Comparison of ENCODE assay signal across 8 cellular contexts in the genomic region with DNA sequence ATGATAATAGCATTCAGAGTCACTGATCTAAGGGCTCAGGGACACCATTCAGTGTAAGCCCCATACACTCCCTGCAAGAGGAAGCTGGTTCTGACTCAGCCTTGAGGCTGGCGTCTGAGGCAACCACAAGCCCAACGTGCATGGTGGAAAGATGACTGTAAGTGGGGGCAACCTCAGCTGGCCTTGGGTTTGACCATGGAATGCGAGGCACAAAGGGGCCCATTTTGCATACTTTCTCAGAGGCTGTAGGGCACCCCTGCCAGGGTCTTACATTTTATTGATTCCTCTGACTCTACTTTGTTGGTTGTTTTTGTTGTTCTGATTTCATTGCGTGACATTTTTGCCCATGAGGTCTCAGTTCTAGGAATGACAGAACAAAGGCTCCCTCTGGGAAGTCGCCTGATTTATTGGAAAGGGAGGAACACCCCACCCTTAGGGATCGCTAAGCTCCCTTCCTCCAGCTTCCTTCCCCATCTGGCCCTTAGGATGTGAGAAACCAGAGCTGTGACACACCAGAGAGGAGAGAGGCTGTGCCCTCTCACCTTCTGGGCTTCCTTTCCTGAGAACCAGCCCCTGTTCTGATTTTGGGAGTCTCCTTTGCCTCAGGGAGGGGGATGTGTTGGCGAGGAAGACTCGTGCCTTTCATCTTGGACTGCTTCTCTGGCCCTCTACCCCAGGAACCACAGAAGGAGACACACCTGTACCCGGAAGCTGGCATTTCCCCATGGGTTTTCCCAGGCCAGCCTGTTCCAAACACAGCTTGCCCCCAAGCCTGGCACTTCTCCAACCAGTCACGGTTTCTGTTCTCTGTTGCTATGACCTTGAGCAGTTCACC. TPM values are rescaled to one million over a fixed set of nuclear protein-coding genes. Genes with fewer than 3 reads are reported as not detected.
DNase-seq lines count a peak whose midpoint lies in the region; ATAC-seq, FAIRE-seq and TF ChIP-seq lines count a peak whose summit lies in the region.

No MANE protein-coding gene starts in this region.

- BruUV-seq in GM12878 (replicated peaks; lab: Mats Ljungman, UMichigan), result no TSS peak

- 4% methylated on average over 10 of the region's 10 CpGs for WGBS in GM12878 (ENCODE audit: insufficient coverage, insufficient replicate concordance, low lambda C conversion rate, missing lambda C conversion rate)
- WGBS in upper lobe of left lung, 2 donors, result 17 to 19% methylated on average over 9 to 10 of the region's 10 CpGs

- DNase-seq in Right ventricle myocardium inferior (ENCODE audit: missing footprints) (peak; percentile 84), cardiac septum (ENCODE audit: low spot score) (no peak), RWPE2 (ENCODE audit: low spot score) (no peak), GM12878 (ENCODE audit: low read depth, low spot score) (peak; percentile 86), upper lobe of left lung (peak in 1 of 2 donors; percentile 93)

- H3K27me3 ChIP-seq in RWPE2 (ENCODE audit: insufficient read depth, poor library complexity, severe bottlenecking) (no peaks in the 10 kb centered on the region), GM12878 (replicated peaks in 1 of 2; ENCODE audit: control insufficient read depth in 2 of 2, insufficient read depth in 2 of 2, low read length in 1 of 2) (no peaks in the 10 kb centered on the region), mucosa of rectum (ENCODE audit: control insufficient read depth in 2 of 2, insufficient read depth in 2 of 2, low read length in 2 of 2) (no peaks in the 10 kb centered on the region), upper lobe of left lung (no peaks in the 10 kb centered on the region)

- CTCF ChIA-PET in GM12878 (lab: Yijun Ruan, JAX), result interaction anchor here (0.6 to 2.3 kb wide), 4 partner anchors 26 to 96 kb away, joined by 4 to 11 read pairs (median 6); no protein-coding TSS in a partner anchor

- no peaks in the 10 kb centered on the region for H3K79me2 ChIP-seq in GM12878 (ENCODE audit: control insufficient read depth, insufficient read depth, low read length)

- no peaks in the 10 kb centered on the region for H3K9me3 ChIP-seq in RWPE2 (ENCODE audit: severe bottlenecking)
- H3K9me3 ChIP-seq in GM12878 (replicated peaks; ENCODE audit: control insufficient read depth, insufficient read depth, low read length), result no peaks in the 10 kb centered on the region
- H3K9me3 ChIP-seq in mucosa of rectum (ENCODE audit: control insufficient read depth in 2 of 2, low read length in 2 of 2), result no peaks in the 10 kb centered on the region
- no peaks in the 10 kb centered on the region for H3K9me3 ChIP-seq in upper lobe of left lung

- H2AFZ ChIP-seq in GM12878 (ENCODE audit: control insufficient read depth, low read depth, low read length), result peak overlapping the region; percentile 26

- H3K4me3 ChIP-seq in RWPE2 (ENCODE audit: severe bottlenecking) (no peak overlapping the region), GM12878 (no peak overlapping the region), mucosa of rectum (ENCODE audit: low read length in 2 of 2) (no peak overlapping the region), upper lobe of left lung (no peak overlapping the region)

- intact Hi-C loops in Right ventricle myocardium inferior (cut with DNase I) (loop anchor here (2.0 kb wide), 1 partner anchor 43 kb away; no protein-coding TSS in a partner anchor), cardiac septum (cut with DNase I) (loop anchor here (1.0 kb wide), 1 partner anchor 42 kb away; no protein-coding TSS in a partner anchor), GM12878 (cut with micrococcal nuclease; ENCODE audit: unreplicated experiment) (loop anchor here (1.0 to 2.0 kb wide), 2 partner anchors 29 to 36 kb away; no protein-coding TSS in a partner anchor)

- H3K4me1 ChIP-seq in RWPE2 (ENCODE audit: insufficient read depth, poor library complexity, severe bottlenecking) (peaks cover 14% of the 10 kb centered on the region), GM12878 (ENCODE audit: control insufficient read depth, insufficient read depth, low read length) (peaks cover 84% of the 10 kb centered on the region), mucosa of rectum (ENCODE audit: control insufficient read depth in 2 of 2, insufficient read depth in 2 of 2, low read length in 2 of 2) (peaks cover 14 to 20% of the 10 kb centered on the region in 2 donors), upper lobe of left lung (peaks cover 41 to 58% (median 48%) of the 10 kb centered on the region in 4 donors)

- POLR2A ChIA-PET in GM12878 (lab: Charles Lee), result interaction anchor here (0.6 to 2.4 kb wide), 14 partner anchors 8 to 548 kb away, joined by 3 to 12 read pairs (median 5); a partner anchor contains a TSS

- peak; percentile 16; the same call in 1 of the 2 replicates for TF ChIP-seq RAD21 in GM12878 (IDR thresholded peaks at IDR 0.05; ENCODE audit: insufficient read depth, low read depth, low read length)

- H3K36me3 ChIP-seq in RWPE2 (ENCODE audit: low read depth), result no peaks in the 10 kb centered on the region
- H3K36me3 ChIP-seq in GM12878 (ENCODE audit: control insufficient read depth in 2 of 2, insufficient read depth in 2 of 2, low read length in 1 of 2), result no peaks in the 10 kb centered on the region
- no peaks in the 10 kb centered on the region for H3K36me3 ChIP-seq in mucosa of rectum (ENCODE audit: control insufficient read depth in 2 of 2, insufficient read depth in 2 of 2, low read length in 2 of 2)
- H3K36me3 ChIP-seq in upper lobe of left lung, result no peaks in the 10 kb centered on the region

- peak overlapping the region; percentile 35 for H3K9ac ChIP-seq in GM12878 (ENCODE audit: control insufficient read depth, insufficient read depth, low read length)
- peak overlapping the region in 1 of 2 donors; percentile 7 for H3K9ac ChIP-seq in mucosa of rectum (ENCODE audit: low read depth in 1 of 2, low read length in 2 of 2)

- peak; percentile 88 to 90 for TF ChIP-seq EP300 in GM12878 (IDR thresholded peaks at IDR 0.05; ENCODE audit: borderline replicate concordance in 1 of 2, control insufficient read depth in 1 of 2, low read depth in 2 of 2, low read length in 2 of 2)
- peak in 3 of 4 donors; percentile 60 to 81 (median 76) for TF ChIP-seq EP300 in upper lobe of left lung (IDR thresholded peaks at IDR 0.05)

- peak; percentile 38 for FAIRE-seq in GM12878 (lab: Jason Lieb, UNC)

- TF ChIP-seq POLR2A in GM12878 (IDR thresholded peaks at IDR 0.05; ENCODE audit: low read depth, low read length) (0 out of 2 replicates have a peak, but pooled peaks have one; percentile 27), upper lobe of left lung (IDR thresholded peaks at IDR 0.05) (peak in 1 of 4 donors; percentile 45)

- RAD21 ChIA-PET in GM12878 (lab: Charles Lee; ENCODE audit: unreplicated experiment), result interaction anchor here (0.6 to 5.4 kb wide), 19 partner anchors 6 to 356 kb away, joined by 3 to 51 read pairs (median 5); a partner anchor contains a TSS

- no peaks in the 10 kb centered on the region for H4K20me1 ChIP-seq in GM12878 (ENCODE audit: control insufficient read depth, insufficient read depth)

- H3K4me2 ChIP-seq in GM12878 (ENCODE audit: control insufficient read depth, insufficient read depth), result peak overlapping the region; percentile 94

- in situ Hi-C loops in GM12878 (cut with MboI), result no loop called here

- SMC1A ChIA-PET in GM12878 (lab: Charles Lee; ENCODE audit: uncharacterized antibody, unreplicated experiment), result interaction anchor here (0.7 to 9.7 kb wide), 20 partner anchors 11 to 357 kb away, joined by 3 to 95 read pairs (median 5); a partner anchor contains a TSS

- H3K27ac ChIP-seq in RWPE2 (ENCODE audit: poor library complexity, severe bottlenecking) (peak overlapping the region; percentile 25), GM12878 (ENCODE audit: control insufficient read depth, insufficient read depth) (peak overlapping the region; percentile 65), mucosa of rectum (ENCODE audit: low read depth in 2 of 2, low read length in 2 of 2) (peak overlapping the region; percentile 10 to 42), upper lobe of left lung (peak overlapping the region; percentile 48 to 80 (median 76))

- ATAC-seq in Right ventricle myocardium inferior (peak; percentile 51), HG03135 (IDR thresholded peaks at IDR 0.05; ENCODE audit: unreplicated experiment) (peak; percentile 47), RWPE2 (ENCODE audit: low read depth) (peak; percentile 94), GM12878 (peak; percentile 78), upper lobe of left lung (ENCODE audit: low FRiP score in 2 of 2) (peak; percentile 82 to 84), GM19397 (IDR thresholded peaks at IDR 0.05; ENCODE audit: unreplicated experiment) (no peak)

- TF ChIP-seq CTCF in RWPE2 (IDR thresholded peaks at IDR 0.05; ENCODE audit: poor library complexity, severe bottlenecking), result no peak
- no peak for TF ChIP-seq CTCF in GM12878 (IDR thresholded peaks at IDR 0.05 in 2 of 3, conservative IDR thresholded peaks at IDR 0.05 in 1 of 3; ENCODE audit: control insufficient read depth in 2 of 3, extremely low read depth in 1 of 3, insufficient read depth in 1 of 3, low read depth in 3 of 3, low read length in 3 of 3)
- no peak for TF ChIP-seq CTCF in upper lobe of left lung (IDR thresholded peaks at IDR 0.05)

RNA-seq across cellular contexts. Expression of a gene that starts 5.6 kb away (rescaled TPM):
- total RNA-seq in Right ventricle myocardium inferior (11.0 TPM), cardiac septum (7.2 TPM), GM12878 (2014; rRNA removed) (49.6 and 51.4 TPM in 2 replicates), GM12878 (2014; rRNA removed; fragmentation: Illumina TruSeq; extraction: Trizol) (31.0 and 37.4 TPM in 2 replicates), GM12878 (2021) (84.6 and 95.8 TPM in 2 replicates), upper lobe of left lung (100 to 1,000 TPM in 2 of 6 donors, 10 to 100 TPM in 4; 27.2 to 145 (median 83.2) TPM)
- 733 and 778 TPM in 2 replicates for total RNA-seq in GM12878 (2013; cell fraction: nucleolus; rRNA removed)
- 32.4 TPM for polyA plus RNA-seq in GM12878 (2011; ENCODE audit: low read depth)
- polyA plus RNA-seq in GM12878 (2011; rRNA removed) (139 and 145 TPM in 2 replicates), GM12878 (2014; fragmentation: Illumina TruSeq; extraction: Trizol) (35.7 and 51.1 TPM in 2 replicates), GM12878 (2014; fragmentation: Nextera tagmentation; extraction: Ambion mirVana) (10 to 100 TPM; 11.5 to 12.5 TPM), GM12878 (2014; rRNA removed) (74.5 and 82.5 TPM in 2 replicates), GM12878 (2016; fragmentation: Nextera tagmentation; extraction: Ambion mirVana) (10 to 100 TPM; 45.3 to 48.2 TPM)
- 85.3 and 89.0 TPM in 2 replicates for polyA plus RNA-seq in GM12878 (2011; cell fraction: cytosol; rRNA removed)
- polyA plus RNA-seq in GM12878 (2011; cell fraction: nucleus; rRNA removed), result 371 and 391 TPM in 2 replicates
- polyA plus RNA-seq in GM12878 (2012), result 50.3 and 56.0 TPM in 2 replicates
- polyA minus RNA-seq in GM12878 (2011; rRNA and poly(A)+ RNA removed), result 158 and 163 TPM in 2 replicates
- polyA minus RNA-seq in GM12878 (2011; cell fraction: cytosol; rRNA and poly(A)+ RNA removed), result 30.1 and 45.4 TPM in 2 replicates
- 156 and 242 TPM in 2 replicates for polyA minus RNA-seq in GM12878 (2011; cell fraction: nucleus; rRNA and poly(A)+ RNA removed)

RNA-seq across cellular contexts. Expression of a gene that starts 52.8 kb away (rescaled TPM):
- total RNA-seq in Right ventricle myocardium inferior (0.41 TPM), cardiac septum (0.13 TPM), GM12878 (2014; rRNA removed) (1.1 and 1.9 TPM in 2 replicates), GM12878 (2014; rRNA removed; fragmentation: Illumina TruSeq; extraction: Trizol) (1.5 and 1.7 TPM in 2 replicates), GM12878 (2021) (1.6 and 1.7 TPM in 2 replicates), upper lobe of left lung (1 to 10 TPM in 1 of 6 donors, under 1 TPM in 3, not detected in 2; 0.20 to 2.3 (median 0.61) TPM)
- total RNA-seq in GM12878 (2013; cell fraction: nucleolus; rRNA removed), result 10.6 and 11.7 TPM in 2 replicates
- polyA plus RNA-seq in GM12878 (2011; ENCODE audit: low read depth), result 3.2 TPM
- polyA plus RNA-seq in GM12878 (2011; rRNA removed) (2.6 and 2.8 TPM in 2 replicates), GM12878 (2014; fragmentation: Illumina TruSeq; extraction: Trizol) (1.9 and 2.8 TPM in 2 replicates), GM12878 (2014; fragmentation: Nextera tagmentation; extraction: Ambion mirVana) (1 to 10 TPM; 4.6 to 6.4 TPM), GM12878 (2014; rRNA removed) (1.4 and 1.8 TPM in 2 replicates), GM12878 (2016; fragmentation: Nextera tagmentation; extraction: Ambion mirVana) (1 to 10 TPM; 3.4 to 3.6 TPM)
- polyA plus RNA-seq in GM12878 (2011; cell fraction: cytosol; rRNA removed), result 1.2 and 1.6 TPM in 2 replicates
- 1.2 and 1.8 TPM in 2 replicates for polyA plus RNA-seq in GM12878 (2011; cell fraction: nucleus; rRNA removed)
- 6.8 and 7.4 TPM in 2 replicates for polyA plus RNA-seq in GM12878 (2012)
- 0.88 and 1.5 TPM in 2 replicates for polyA minus RNA-seq in GM12878 (2011; rRNA and poly(A)+ RNA removed)
- polyA minus RNA-seq in GM12878 (2011; cell fraction: cytosol; rRNA and poly(A)+ RNA removed), result 0.94 TPM in 1 of 2 replicates, not detected in the other
- polyA minus RNA-seq in GM12878 (2011; cell fraction: nucleus; rRNA and poly(A)+ RNA removed), result 0.57 and 0.60 TPM in 2 replicates

Comparison
In these comparisons a context has a peak if more than half of its experiments do, and no peak if none do; other contexts are left out.
1. DNase-seq: peak in Right ventricle myocardium inferior (single experiment) and GM12878 (single experiment); none in cardiac septum (single experiment) and RWPE2 (single experiment).
2. H3K27ac ChIP-seq: peak in every context shown above with its lines; median percentile 76 in upper lobe of left lung; 65 in GM12878; 26 in mucosa of rectum; 25 in RWPE2.